Comparison of ENCODE assay signal across 8 cellular contexts in the genomic region with DNA sequence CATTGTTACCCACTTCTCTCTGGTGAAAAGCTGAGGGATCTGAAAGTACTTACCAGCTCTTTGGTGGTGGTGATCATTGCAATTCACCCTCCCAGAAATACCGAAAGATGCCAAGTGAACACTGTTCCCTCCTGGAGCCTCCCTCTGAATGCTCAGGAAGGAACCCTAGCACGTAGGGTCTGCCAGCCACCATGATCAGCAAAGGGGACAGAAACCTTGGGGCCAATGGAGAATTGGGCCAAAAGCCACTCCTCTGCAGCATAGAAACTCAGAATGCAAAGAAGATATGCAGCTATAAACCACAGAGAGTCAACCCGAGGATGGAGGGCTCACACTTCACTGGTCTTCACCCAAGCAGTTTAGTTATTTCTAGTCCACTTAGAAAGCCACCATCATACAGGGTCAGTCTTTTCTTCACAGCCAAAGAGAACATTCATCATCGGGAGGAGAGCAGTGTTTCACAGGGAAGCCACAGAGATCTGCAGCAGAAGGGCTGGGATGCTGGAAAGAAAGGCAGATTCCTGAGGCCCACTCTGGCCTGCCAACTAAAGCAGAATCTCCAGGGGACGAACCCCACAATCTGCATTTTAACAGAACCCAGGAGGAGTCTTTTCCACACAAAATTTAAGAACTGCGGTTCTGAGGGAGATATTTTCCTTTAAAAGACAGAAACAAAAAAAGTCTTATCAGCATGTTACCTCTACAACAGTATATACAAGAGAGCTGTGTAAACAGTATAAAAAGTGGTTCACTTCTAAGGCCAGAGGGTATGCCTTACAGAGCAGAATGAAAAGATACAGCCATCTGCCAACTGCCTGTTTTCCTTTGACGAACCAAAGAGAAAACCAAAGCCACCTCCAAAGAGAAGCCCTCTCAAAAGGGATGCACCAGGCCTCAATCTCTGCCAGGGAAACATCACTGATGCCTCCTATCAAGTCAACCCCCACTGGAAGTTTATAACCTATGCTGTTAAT. TPM values are rescaled to one million over a fixed set of nuclear protein-coding genes. Genes with fewer than 3 reads are reported as not detected.
DNase-seq lines count a peak whose midpoint lies in the region; ATAC-seq, FAIRE-seq and TF ChIP-seq lines count a peak whose summit lies in the region.

No MANE protein-coding gene starts in this region.

- ATAC-seq in GM21619 (IDR thresholded peaks at IDR 0.05; ENCODE audit: unreplicated experiment) (peak; percentile 58), right lobe of liver (no peak)

- peak; percentile 52; the same call in 1 of the 2 replicates for TF ChIP-seq POLR2A in GM12892 (IDR thresholded peaks at IDR 0.05; ENCODE audit: low read depth, low read length)
- no peak for TF ChIP-seq POLR2A in Peyer's patch (IDR thresholded peaks at IDR 0.05)
- TF ChIP-seq POLR2A in right lobe of liver (IDR thresholded peaks at IDR 0.05) = no peak

- intact Hi-C loops in right lobe of liver (cut with DNase I) = loop anchor here in 1 of 2 donors (10.0 kb wide), 1 partner anchor 61 kb away; no protein-coding TSS in a partner anchor

- H3K27me3 ChIP-seq in Peyer's patch (no peaks in the 10 kb centered on the region), right lobe of liver (no peaks in the 10 kb centered on the region), WERI-Rb-1 (ENCODE audit: insufficient read depth, low read depth, severe bottlenecking) (no peaks in the 10 kb centered on the region)

- peaks cover 6 to 96% (median 36%) of the 10 kb centered on the region in 4 donors for H3K4me1 ChIP-seq in Peyer's patch
- peaks cover 0 to 92% (median 40%) of the 10 kb centered on the region in 4 donors for H3K4me1 ChIP-seq in right lobe of liver

- FAIRE-seq in GM12892 (lab: Jason Lieb, UNC) (peak; percentile 88), RCC 7860 (lab: Jason Lieb, UNC) (no peak)

- no peak for DNase-seq in GM12892 (ENCODE audit: insufficient read length)
- no peak for DNase-seq in Peyer's patch
- peak in 1 of 3 donors; percentile 22 for DNase-seq in right lobe of liver
- DNase-seq in RCC 7860 (ENCODE audit: low spot score) = no peak
- no peak for DNase-seq in SK-N-DZ (ENCODE audit: low spot score)
- no peak for DNase-seq in WERI-Rb-1
- DNase-seq in NCI-H2081 treated with DMSO at 0.1 percent for 48 hours (lab: John Stamatoyannopoulos, UW) = no peak

- peak overlapping the region; percentile 70 to 87 (median 80) for H3K27ac ChIP-seq in Peyer's patch
- H3K27ac ChIP-seq in right lobe of liver = peak overlapping the region; percentile 82 to 99 (median 92)
- H3K27ac ChIP-seq in WERI-Rb-1 = no peak overlapping the region

- H3K9me3 ChIP-seq in Peyer's patch (no peaks in the 10 kb centered on the region), right lobe of liver (no peaks in the 10 kb centered on the region), WERI-Rb-1 (ENCODE audit: severe bottlenecking) (no peaks in the 10 kb centered on the region)

- TF ChIP-seq CTCF in Peyer's patch (IDR thresholded peaks at IDR 0.05) (no peak), right lobe of liver (IDR thresholded peaks at IDR 0.05) (no peak), WERI-Rb-1 (IDR thresholded peaks at IDR 0.05; ENCODE audit: low read depth, low read length) (no peak)

- H3K4me3 ChIP-seq in Peyer's patch (no peak overlapping the region), right lobe of liver (no peak overlapping the region), WERI-Rb-1 (ENCODE audit: low read depth, low read length) (no peak overlapping the region)

- 49% methylated on average over 7 of the region's 7 CpGs for WGBS in right lobe of liver (ENCODE audit: insufficient coverage, low coverage, low lambda C conversion rate, missing lambda C conversion rate)

- no peaks in the 10 kb centered on the region for H3K36me3 ChIP-seq in Peyer's patch
- H3K36me3 ChIP-seq in right lobe of liver = no peaks in the 10 kb centered on the region
- no peaks in the 10 kb centered on the region; the same call in none of the 2 replicates for H3K36me3 ChIP-seq in WERI-Rb-1

RNA-seq across cellular contexts. Expression of gene TBC1D2B, which starts 11.3 kb away (rescaled TPM):
- 17.2 TPM for polyA plus RNA-seq in GM12892 (2012; ENCODE audit: missing spikeins)
- total RNA-seq in Peyer's patch = 10 to 100 TPM; 52.9 to 94.9 (median 72.4) TPM
- total RNA-seq in right lobe of liver = 10 to 100 TPM; 23.7 to 81.4 (median 29.6) TPM
- polyA plus RNA-seq in SK-N-DZ (2014; cell fraction: cytosol; rRNA removed) = 13.1 and 13.7 TPM in 2 replicates
- 15.9 and 26.6 TPM in 2 replicates for polyA plus RNA-seq in SK-N-DZ (2014; cell fraction: nucleus; rRNA removed)

RNA-seq across cellular contexts. Expression of gene SH2D7, which starts 26.1 kb away (rescaled TPM):
- not detected for polyA plus RNA-seq in GM12892 (2012; ENCODE audit: missing spikeins)
- total RNA-seq in Peyer's patch (1 to 10 TPM; 3.3 to 7.7 (median 4.6) TPM), right lobe of liver (not detected)
- not detected in 2 replicates for polyA plus RNA-seq in SK-N-DZ (2014; cell fraction: cytosol; rRNA removed)
- not detected in 2 replicates for polyA plus RNA-seq in SK-N-DZ (2014; cell fraction: nucleus; rRNA removed)
